19 cellular contexts compared by ENCODE assay signal in the genomic region with DNA sequence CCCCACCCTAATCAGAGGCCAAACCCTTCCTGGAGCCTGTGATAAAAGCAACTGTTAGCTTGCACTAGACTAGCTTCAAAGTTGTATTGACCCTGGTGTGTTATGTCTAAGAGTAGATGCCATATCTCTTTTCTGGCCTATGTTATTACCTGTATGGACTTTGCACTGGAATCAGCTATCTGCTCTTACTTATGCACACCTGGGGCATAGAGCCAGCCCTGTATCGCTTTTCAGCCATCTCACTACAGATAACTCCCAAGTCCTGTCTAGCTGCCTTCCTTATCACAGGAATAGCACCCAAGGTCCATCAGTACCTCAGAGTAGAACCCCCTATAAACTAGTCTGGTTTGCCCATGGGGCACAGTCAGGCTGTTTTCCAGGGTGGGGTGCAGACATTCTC. TPM values are rescaled to one million over a fixed set of nuclear protein-coding genes. Genes with fewer than 3 reads are reported as not detected.
"Had no signal": no experiment of that assay in that cellular context is flagged by ENCODE, and none has a peak within 500 bp of the region (broad histone marks: within the 10 kb centered on the region; RNA-seq: fewer than 3 reads in every experiment).

No MANE protein-coding gene starts in this region.

- H3K9me3 ChIP-seq: heart left ventricle, ovary, sigmoid colon, tibial artery, uterus had no signal

- H3K4me1 ChIP-seq: tibial artery, uterus had no signal

- FAIRE-seq: frontal cortex, islet of Langerhans had no signal

- H3K27me3 ChIP-seq: heart left ventricle, ovary, sigmoid colon, uterus had no signal

- H3K36me3 ChIP-seq: heart left ventricle, ovary, sigmoid colon, tibial artery, uterus had no signal

- DNase-seq: activated CD4-positive, alpha-beta T cell treated with anti-CD3 and anti-CD28 coated beads, Interleukin-2, amount 10 ng/mL, durations not matched to agents 24 days and 14 days; activated CD4-positive, CD25-positive, alpha-beta regulatory T cell; activated CD8-positive, alpha-beta memory T cell treated with anti-CD3 and anti-CD28 coated beads, Interleukin-2, amount 50 U/mL, for 48 hours; activated CD8-positive, alpha-beta T cell treated with anti-CD3 and anti-CD28 coated beads, Interleukin-2, amount 10 ng/mL, durations not matched to agents 7 days and 5 days; activated gamma-delta T cell; activated T-cell treated with anti-CD3 and anti-CD28 coated beads, Interleukin-2, amount 50 U/mL, for 72 hours; amniotic stem cell; dermis blood vessel endothelial cell; effector memory CD8-positive, alpha-beta T cell; heart left ventricle; mammary epithelial cell; ovary; sigmoid colon; stimulated activated CD4-positive, alpha-beta T cell treated with anti-CD3 and anti-CD28 coated beads, Interleukin-1b, Interleukin-23, amount 100 ng/mL, for 48 hours; tibial artery; uterus had no signal

- H3K27ac ChIP-seq: epithelial cell of prostate, heart left ventricle, ovary, sigmoid colon, tibial artery, uterus had no signal

- ATAC-seq: activated CD8-positive, alpha-beta T cell treated with anti-CD3 and anti-CD28 coated beads, Interleukin-2, amount 10 ng/mL, durations not matched to agents 7 days and 5 days; activated T-cell treated with anti-CD3 and anti-CD28 coated beads, Interleukin-2, amount 50 U/mL, for 72 hours; effector memory CD8-positive, alpha-beta T cell; heart left ventricle had no signal

- H3K4me3 ChIP-seq: heart left ventricle, ovary, sigmoid colon, tibial artery, uterus had no signal

RNA-seq across cellular contexts. Expression of a gene that starts 58.2 kb away (rescaled TPM):
- total RNA-seq: activated CD4-positive, alpha-beta T cell treated with anti-CD3 and anti-CD28 coated beads, Interleukin-2, amount 10 ng/mL, durations not matched to agents 24 days and 14 days had no signal
